1 cellular context compared by ENCODE assay signal in the genomic region with DNA sequence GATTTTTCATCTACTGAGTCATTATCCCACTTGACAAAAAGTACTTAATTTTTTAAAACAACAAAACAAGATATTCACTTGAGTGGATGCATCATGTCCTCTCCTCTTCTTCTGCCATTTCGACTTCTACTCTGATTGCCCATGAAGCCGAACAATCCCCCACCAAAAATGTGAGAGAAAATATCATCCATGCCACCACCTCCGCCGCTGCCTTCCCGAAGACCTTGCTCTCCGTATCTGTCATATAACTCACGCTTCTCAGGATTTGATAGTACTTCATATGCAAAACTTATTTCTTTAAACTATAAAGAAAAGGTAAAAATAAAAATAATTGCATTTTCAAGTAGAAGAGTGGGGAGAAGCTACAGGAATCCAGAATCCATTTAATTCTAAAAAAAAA.
TF ChIP-seq lines count a peak whose summit lies in the region.

No MANE protein-coding gene starts in this region.

TF ChIP-seq in GM12878, 131 proteins besides CTCF, POLR2A, EP300 and RAD21 (continued from another document):
- TF ChIP-seq REST (IDR thresholded peaks at IDR 0.05; ENCODE audit: low read depth, low read length) (no peak), E2F8 (IDR thresholded peaks at IDR 0.05; ENCODE audit: low read depth, partially characterized antibody) (no peak), FOS (IDR thresholded peaks at IDR 0.05; ENCODE audit: borderline replicate concordance, extremely low read depth, insufficient read length) (no peak), PAX8 (IDR thresholded peaks at IDR 0.05) (no peak), DPF2 (IDR thresholded peaks at IDR 0.05) (no peak), MYC (IDR thresholded peaks at IDR 0.05; ENCODE audit: insufficient read depth, insufficient read length, insufficient replicate concordance, low read length, severe bottlenecking) (no peak), MAX (IDR thresholded peaks at IDR 0.05; ENCODE audit: low read depth, low read length) (no peak), IKZF1 (conservative IDR thresholded peaks at IDR 0.05) (no peak), SIN3A (IDR thresholded peaks at IDR 0.05; ENCODE audit: low read depth, low read length) (no peak), KDM1A (IDR thresholded peaks at IDR 0.05; ENCODE audit: borderline replicate concordance) (no peak)
TF ChIP-seq in GM12878: peak in this region for 0.
